10 cellular contexts compared by ENCODE assay signal in the genomic region with DNA sequence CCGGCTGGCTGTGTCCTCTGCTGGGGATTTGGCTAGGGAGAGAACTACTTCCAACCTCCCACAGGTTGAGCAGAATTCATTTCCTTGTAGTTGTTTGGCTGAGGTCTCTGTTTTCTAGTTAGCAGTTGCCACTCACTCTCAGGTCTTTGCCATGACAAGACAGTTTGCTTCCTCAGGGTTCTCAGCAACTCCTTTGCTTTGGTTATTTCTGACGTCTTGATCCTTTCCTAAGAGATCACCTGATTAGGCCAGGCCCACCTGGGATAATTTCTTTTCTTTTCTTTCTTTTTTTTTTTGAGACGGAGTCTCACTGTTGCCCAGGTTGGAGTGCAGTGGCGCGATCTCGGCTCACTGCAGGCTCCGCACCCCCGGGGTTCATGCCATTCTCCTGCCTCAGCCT. TPM values are rescaled to one million over a fixed set of nuclear protein-coding genes. Genes with fewer than 3 reads are reported as not detected.
"Had no signal": no experiment of that assay in that cellular context is flagged by ENCODE, and none has a peak within 500 bp of the region (broad histone marks: within the 10 kb centered on the region; RNA-seq: fewer than 3 reads in every experiment).

No MANE protein-coding gene starts in this region.

- H3K4me2 ChIP-seq: GM23338, KMS-11 had no signal

- H3K9ac ChIP-seq: KMS-11 had no signal

- H3K27ac ChIP-seq: KMS-11 had no signal

- H3K4me3 ChIP-seq: GM23338 had no signal

- H3K9me3 Mint-ChIP-seq: GM23338, HFFc6 had no signal

- FAIRE-seq: HTR-8/SVneo had no signal

- H3K27ac Mint-ChIP-seq: GM23338, HFFc6 had no signal

- ATAC-seq: GM23338 had no signal

- H2AFZ ChIP-seq: GM23338 had no signal

- DNase-seq: H9, HCEC 1CT, HFFc6, IMR-90, KBM-7 had no signal

- H3K4me3 Mint-ChIP-seq: GM23338, HFFc6 had no signal

RNA-seq across cellular contexts. Expression of gene CACNG8, which starts 9.4 kb away (rescaled TPM):
- total RNA-seq: IMR-90 had no signal

RNA-seq across cellular contexts. Expression of gene CACNG6, which starts 38.1 kb away (rescaled TPM):
- total RNA-seq: HFFc6, IMR-90 had no signal
- polyA plus RNA-seq: IMR-90 had no signal

RNA-seq across cellular contexts. Expression of gene CACNG7, which starts 44.3 kb away (rescaled TPM):
- total RNA-seq: H4, HT-29 had no signal
